Comparison of ENCODE assay signal across 23 cellular contexts in genomic region chr7:87361320-87361719, GRCh38.
"Had no signal": no experiment of that assay in that cellular context is flagged by ENCODE, and none has a peak within 500 bp of the region (broad histone marks: within the 10 kb centered on the region; RNA-seq: fewer than 3 reads in every experiment).

No MANE protein-coding gene starts in this region.

- H3K27ac ChIP-seq: breast epithelium, colonic mucosa, KMS-11, Peyer's patch, WERI-Rb-1 had no signal

- H3K27me3 ChIP-seq: breast epithelium, colonic mucosa, MG63, Peyer's patch had no signal

- H3K4me3 ChIP-seq: breast epithelium, colonic mucosa, MG63, Peyer's patch had no signal

- H3K4me2 ChIP-seq: KMS-11 had no signal

- H3K4me1 ChIP-seq: breast epithelium, colonic mucosa, Peyer's patch had no signal

- H3K36me3 ChIP-seq: breast epithelium, colonic mucosa had no signal

- H3K9me3 ChIP-seq: breast epithelium, colonic mucosa, Peyer's patch had no signal

- DNase-seq: activated CD4-positive, alpha-beta T cell treated with anti-CD3 and anti-CD28 coated beads for 4 hours; activated CD4-positive, alpha-beta T cell treated with anti-CD3 and anti-CD28 coated beads, Interleukin-2, amount 50 U/mL, for 4 hours; activated CD8-positive, alpha-beta memory T cell treated with anti-CD3 and anti-CD28 coated beads, Interleukin-2, amount 50 U/mL, for 48 hours; activated CD8-positive, alpha-beta T cell treated with anti-CD3 and anti-CD28 coated beads, Interleukin-2, amount 10 ng/mL, durations not matched to agents 7 days and 5 days; activated naive CD4-positive, alpha-beta T cell; activated T-cell treated with anti-CD3 and anti-CD28 coated beads, Interleukin-2, amount 50 U/mL, for 1 hour; aorta; caudate nucleus; colonic mucosa; MG63; NCI-H1092 treated with DMSO at 0.1 percent for 48 hours; NCI-H1417 treated with DMSO at 0.1 percent for 48 hours; NCI-H1694; NCI-H2029 treated with DMSO at 0.1 percent for 48 hours; NCI-H446; NCI-H524; Peyer's patch; SHP77; T-helper 17 cell; T-helper 9 cell; WERI-Rb-1 had no signal
